ENCODE assay signal across 8 cellular contexts in the genomic region with DNA sequence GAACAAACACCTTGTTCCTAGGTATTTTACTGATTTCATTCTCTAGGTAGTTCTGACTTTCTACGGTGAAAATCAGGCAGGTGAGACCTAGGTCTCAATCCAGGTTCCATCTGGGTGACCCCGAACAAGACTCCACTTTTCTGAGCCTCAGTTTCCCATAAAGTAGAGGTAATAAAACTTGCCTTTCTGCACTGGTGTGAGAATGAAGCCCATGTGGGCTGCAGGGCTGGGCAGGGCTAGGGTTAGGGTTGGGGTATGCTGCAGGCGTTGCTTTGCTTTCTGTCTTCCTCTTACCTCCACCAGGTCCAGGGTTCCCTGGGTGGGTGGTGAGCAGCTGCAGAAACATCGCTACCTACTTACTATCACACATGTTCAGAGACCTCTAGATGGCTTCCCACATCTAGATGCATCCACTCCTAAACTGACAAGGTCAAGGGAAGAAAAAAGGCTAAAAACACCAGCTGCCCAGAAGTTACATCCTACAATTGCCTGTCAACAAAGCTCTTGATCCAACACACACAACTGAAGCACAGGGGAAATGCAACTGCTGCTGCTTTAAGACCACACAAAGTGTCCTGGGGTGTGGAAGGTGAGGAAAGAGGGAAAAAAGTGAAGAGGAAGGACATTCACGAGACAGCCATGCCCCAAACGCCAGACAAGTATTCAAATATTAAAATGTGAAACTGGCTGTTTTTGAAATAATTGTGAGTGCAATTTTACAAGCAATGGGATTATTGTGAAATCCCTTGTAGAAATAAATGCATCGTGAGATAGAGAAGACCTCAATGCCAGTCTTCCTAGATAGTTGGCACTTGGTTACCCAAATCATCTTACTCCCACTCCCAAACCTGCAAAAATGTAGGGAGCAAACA. TPM values are rescaled to one million over a fixed set of nuclear protein-coding genes. Genes with fewer than 3 reads are reported as not detected.
DNase-seq lines count a peak whose midpoint lies in the region; ATAC-seq, FAIRE-seq and TF ChIP-seq lines count a peak whose summit lies in the region.

No MANE protein-coding gene starts in this region.

- H3K27me3 Mint-ChIP-seq in CD8-positive, alpha-beta T cell (ENCODE audit: low read depth) = no peaks in the 10 kb centered on the region
- no peaks in the 10 kb centered on the region for H3K27me3 Mint-ChIP-seq in mesothelial cell of epicardium (ENCODE audit: low read depth)
- H3K27me3 Mint-ChIP-seq in MCF 10A (ENCODE audit: insufficient read depth, unreplicated experiment) = no peaks in the 10 kb centered on the region

- CTCF ChIA-PET in CD8-positive, alpha-beta T cell (lab: Charles Lee) = interaction anchor here (0.6 to 3.3 kb wide), 2 partner anchors 14 to 49 kb away, joined by 3 to 22 read pairs; no protein-coding TSS in a partner anchor
- CTCF ChIA-PET in H1 (lab: Charles Lee; ENCODE audit: partially characterized antibody) (interaction anchor here (1.2 to 1.3 kb wide), 3 partner anchors 10 to 366 kb away, joined by 3 to 5 read pairs (median 3); no protein-coding TSS in a partner anchor), MCF 10A (lab: Yijun Ruan, JAX) (no interaction called here)

- no TSS peak for BruUV-seq in MCF 10A (replicated peaks; lab: Mats Ljungman, UMichigan)

- no peak for ATAC-seq in CD8-positive, alpha-beta T cell
- peak; percentile 16 for ATAC-seq in sciatic nerve

- H3K79me2 ChIP-seq in OCI-LY3 (ENCODE audit: low read length) (peaks cover 29% of the 10 kb centered on the region), H1 (ENCODE audit: control insufficient read depth in 1 of 2, insufficient read depth in 2 of 2, low read length in 2 of 2) (no peaks in the 10 kb centered on the region)

- peaks cover 92% of the 10 kb centered on the region for H3K4me1 Mint-ChIP-seq in CD8-positive, alpha-beta T cell (ENCODE audit: low read depth)
- H3K4me1 Mint-ChIP-seq in mesothelial cell of epicardium (peaks cover 35% of the 10 kb centered on the region), MCF 10A (ENCODE audit: insufficient read depth, unreplicated experiment) (peaks cover 22% of the 10 kb centered on the region)

- no peak overlapping the region for H2BK5ac ChIP-seq in H1 (ENCODE audit: low read depth, low read length)

- no peaks in the 10 kb centered on the region for H3K27me3 ChIP-seq in CD8-positive, alpha-beta T cell (ENCODE audit: insufficient read depth, low read length)
- H3K27me3 ChIP-seq in OCI-LY3 (ENCODE audit: low read depth, low read length) (no peaks in the 10 kb centered on the region), H1 (replicated peaks in 1 of 4; ENCODE audit: control insufficient read depth in 3 of 4, extremely low read depth in 1 of 4, insufficient read depth in 3 of 4, low read length in 3 of 4) (no peaks in the 10 kb centered on the region)

- H3K9me3 ChIP-seq in CD8-positive, alpha-beta T cell (ENCODE audit: low read length) = no peaks in the 10 kb centered on the region
- H3K9me3 ChIP-seq in OCI-LY3 (ENCODE audit: insufficient read depth, low read length) (no peaks in the 10 kb centered on the region), H1 (ENCODE audit: insufficient read depth in 2 of 2, low read depth in 1 of 2, low read length in 1 of 2) (no peaks in the 10 kb centered on the region)

- no peak overlapping the region for H2BK15ac ChIP-seq in H1 (ENCODE audit: low read length)

- peaks cover 2% of the 10 kb centered on the region; the same call in 1 of the 2 replicates for H3K79me1 ChIP-seq in H1 (ENCODE audit: low read depth, low read length)

- H4K20me1 ChIP-seq in OCI-LY3 (ENCODE audit: insufficient read depth, low read length) (peaks cover 17% of the 10 kb centered on the region), H1 (replicated peaks in 1 of 2; ENCODE audit: control insufficient read depth in 1 of 2, insufficient read depth in 2 of 2, low read length in 2 of 2) (no peaks in the 10 kb centered on the region)

- H3K9ac ChIP-seq in OCI-LY3 (ENCODE audit: low read length) (peak overlapping the region; percentile 7; the same call in 1 of the 2 replicates), H1 (replicated peaks in 1 of 4; ENCODE audit: extremely low read depth in 1 of 4, low read depth in 3 of 4, low read length in 3 of 4) (no peak overlapping the region)

- no peak overlapping the region for H2AK5ac ChIP-seq in H1 (ENCODE audit: low read depth, low read length)

- no peak overlapping the region for H4K5ac ChIP-seq in H1 (ENCODE audit: insufficient read length, low read depth, low read length)

- peak in 1 of 7 experiments; percentile 46 for DNase-seq in CD8-positive, alpha-beta T cell
- no peak for DNase-seq in H1 (ENCODE audit: low read depth in 1 of 2, low spot score in 2 of 2)
- DNase-seq in sciatic nerve (ENCODE audit: low spot score) = no peak
- no peak for DNase-seq in T-helper 9 cell
- DNase-seq in mesothelial cell of epicardium (ENCODE audit: low spot score in 2 of 2, unreplicated experiment in 2 of 2) = no peak
- no peak for DNase-seq in MCF 10A (ENCODE audit: unreplicated experiment)
- no peak for DNase-seq in T1000 (lab: John Stamatoyannopoulos, UW)

- no peak overlapping the region for H3K14ac ChIP-seq in H1 (ENCODE audit: insufficient read length)

- POLR2A ChIA-PET in CD8-positive, alpha-beta T cell (lab: Charles Lee) = interaction anchor here (2.2 to 8.6 kb wide), 2 partner anchors 15 to 23 kb away, joined by 12 to 63 read pairs; a partner anchor contains a TSS
- POLR2A ChIA-PET in H1 (lab: Charles Lee; ENCODE audit: partially characterized antibody) (interaction anchor here (0.6 to 1.7 kb wide), 2 partner anchors 12 to 109 kb away, joined by 3 to 4 read pairs; no protein-coding TSS in a partner anchor), MCF 10A (lab: Yijun Ruan, JAX) (interaction anchor here (0.6 kb wide), 1 partner anchor 11 kb away, joined by 3 read pairs; no protein-coding TSS in a partner anchor)

- no peak overlapping the region for H2AFZ ChIP-seq in OCI-LY3 (ENCODE audit: low read depth, low read length)
- H2AFZ ChIP-seq in H1 (ENCODE audit: low read length) = no peak overlapping the region

- no peaks in the 10 kb centered on the region for H3K23me2 ChIP-seq in H1 (ENCODE audit: low read depth, low read length)

- no peak for FAIRE-seq in H1 (lab: Jason Lieb, UNC)

- no peak overlapping the region for H3K56ac ChIP-seq in H1 (replicated peaks; ENCODE audit: insufficient read length, low read depth, low read length)

- H3K23ac ChIP-seq in H1 (ENCODE audit: insufficient read length) = no peak overlapping the region

- no peak for TF ChIP-seq EP300 in H1 (IDR thresholded peaks at IDR 0.05; ENCODE audit: borderline replicate concordance in 1 of 2, low read depth in 2 of 2, low read length in 2 of 2)

- H2BK12ac ChIP-seq in H1 (ENCODE audit: low read depth, low read length) = no peak overlapping the region

- peaks cover 52% of the 10 kb centered on the region for H3K36me3 Mint-ChIP-seq in CD8-positive, alpha-beta T cell
- peaks cover 3% of the 10 kb centered on the region for H3K36me3 Mint-ChIP-seq in mesothelial cell of epicardium
- peaks cover 20% of the 10 kb centered on the region for H3K36me3 Mint-ChIP-seq in MCF 10A (ENCODE audit: insufficient read depth, unreplicated experiment)

- no peak overlapping the region for H4K8ac ChIP-seq in H1 (ENCODE audit: extremely low read depth, insufficient read depth, low read length)

- H3K4ac ChIP-seq in H1 (replicated peaks; ENCODE audit: insufficient read length, low read depth, low read length) = no peak overlapping the region

- H3K36me3 ChIP-seq in CD8-positive, alpha-beta T cell (ENCODE audit: insufficient read depth, low read length) = peaks cover 3% of the 10 kb centered on the region
- H3K36me3 ChIP-seq in OCI-LY3 (replicated peaks; ENCODE audit: low read depth, low read length) (peaks cover 31% of the 10 kb centered on the region), H1 (ENCODE audit: control insufficient read depth in 2 of 4, insufficient read depth in 4 of 4, low read length in 3 of 4) (no peaks in the 10 kb centered on the region)

- H3K27ac Mint-ChIP-seq in CD8-positive, alpha-beta T cell = peak overlapping the region; percentile 94
- H3K27ac Mint-ChIP-seq in mesothelial cell of epicardium (no peak overlapping the region), MCF 10A (ENCODE audit: low read depth, unreplicated experiment) (no peak overlapping the region)

- no peak for TF ChIP-seq RAD21 in H1 (IDR thresholded peaks at IDR 0.05 in 1 of 2, conservative IDR thresholded peaks at IDR 0.05 in 1 of 2; ENCODE audit: low read depth in 2 of 2, low read length in 2 of 2)

- no peak overlapping the region for H3K27ac ChIP-seq in CD8-positive, alpha-beta T cell (ENCODE audit: low read depth, low read length)
- H3K27ac ChIP-seq in OCI-LY3 (ENCODE audit: low read length) = peak overlapping the region; percentile 55
- H3K27ac ChIP-seq in H1 (ENCODE audit: low read depth, low read length) = no peak overlapping the region

- H3K4me3 Mint-ChIP-seq in CD8-positive, alpha-beta T cell = peak overlapping the region; percentile 17
- H3K4me3 Mint-ChIP-seq in mesothelial cell of epicardium (no peak overlapping the region), MCF 10A (ENCODE audit: unreplicated experiment) (no peak overlapping the region)

- H3K4me2 ChIP-seq in OCI-LY3 (ENCODE audit: low read length) (peak overlapping the region; percentile 69), H1 (ENCODE audit: insufficient read depth in 1 of 2, low read depth in 2 of 2, low read length in 2 of 2) (no peak overlapping the region)

- H3K18ac ChIP-seq in H1 (ENCODE audit: extremely low read depth, low read length) = no peak overlapping the region

- H3K9me3 Mint-ChIP-seq in CD8-positive, alpha-beta T cell = no peaks in the 10 kb centered on the region
- H3K9me3 Mint-ChIP-seq in mesothelial cell of epicardium (no peaks in the 10 kb centered on the region), MCF 10A (ENCODE audit: unreplicated experiment) (no peaks in the 10 kb centered on the region)

- no peak for TF ChIP-seq POLR2A in H1 (IDR thresholded peaks at IDR 0.05; ENCODE audit: control extremely low read depth in 1 of 2, low read depth in 2 of 2, low read length in 2 of 2)

- no peak overlapping the region for H3K4me3 ChIP-seq in CD8-positive, alpha-beta T cell (ENCODE audit: low read depth, low read length)
- H3K4me3 ChIP-seq in OCI-LY3 (ENCODE audit: low read length) (peak overlapping the region; percentile 44), H1 (ENCODE audit: extremely low read depth in 1 of 4, insufficient read depth in 2 of 4, low read depth in 3 of 4, low read length in 4 of 4) (no peak overlapping the region)

- intact Hi-C loops in CD8-positive, alpha-beta T cell (cut with DNase I, micrococcal nuclease) = loop anchor here in 1 of 2 experiments (10.0 kb wide), 1 partner anchor 284 kb away; a partner anchor contains a TSS
- intact Hi-C loops in sciatic nerve (cut with DNase I) = no loop called here
- intact Hi-C loops in MCF 10A (cut with micrococcal nuclease) = no loop called here

- H2BK20ac ChIP-seq in H1 (ENCODE audit: low read length) = no peak overlapping the region

- peaks cover 77% of the 10 kb centered on the region for H3K4me1 ChIP-seq in CD8-positive, alpha-beta T cell (ENCODE audit: insufficient read depth, low read length)
- H3K4me1 ChIP-seq in OCI-LY3 (ENCODE audit: low read length) = peaks cover 48% of the 10 kb centered on the region
- peaks cover 0 to 9% (median 0%) of the 10 kb centered on the region in 4 experiments; a peak in 3 of 7 replicates for H3K4me1 ChIP-seq in H1 (replicated peaks in 1 of 4; ENCODE audit: control insufficient read depth in 3 of 4, insufficient read depth in 4 of 4, low read length in 3 of 4)

- TF ChIP-seq CTCF in CD8-positive, alpha-beta T cell (IDR thresholded peaks at IDR 0.05) = no peak
- TF ChIP-seq CTCF in OCI-LY3 (IDR thresholded peaks at IDR 0.05; ENCODE audit: low read depth, low read length) (no peak), H1 (IDR thresholded peaks at IDR 0.05; ENCODE audit: control extremely low read depth in 1 of 3, insufficient read depth in 1 of 3, low read depth in 1 of 3, low read length in 3 of 3) (no peak), mesothelial cell of epicardium (IDR thresholded peaks at IDR 0.05; ENCODE audit: unreplicated experiment) (no peak), MCF 10A (IDR thresholded peaks at IDR 0.05; ENCODE audit: unreplicated experiment) (no peak)

- peak overlapping the region; percentile 5 for H4K91ac ChIP-seq in H1 (replicated peaks; ENCODE audit: insufficient read length, low read length)

- 92% methylated on average over 7 of the region's 7 CpGs; no CpG with 5 or more reads in 1 of the 2 experiments for WGBS in H1 (ENCODE audit: extremely low coverage in 1 of 2, insufficient coverage in 1 of 2, insufficient read length in 1 of 2, insufficient replicate concordance in 2 of 2, low coverage in 1 of 2, low lambda C conversion rate in 2 of 2, missing lambda C conversion rate in 1 of 2), 2 experiments

- no peak overlapping the region for H2BK120ac ChIP-seq in H1 (replicated peaks; ENCODE audit: low read depth, low read length)

RNA-seq across cellular contexts. Expression of a gene that starts 23.5 kb away (rescaled TPM):
- total RNA-seq in CD8-positive, alpha-beta T cell = 10 to 100 TPM; 67.9 to 70.7 TPM
- 19.2 and 19.3 TPM in 2 replicates for total RNA-seq in H1 (2021; fragmentation: NEBNext Ultra II Directional; extraction: Animal tissue kit (Norgen Biotek cat#: 25700))
- 6.8 and 7.7 TPM in 2 replicates for polyA plus RNA-seq in H1 (2011; rRNA removed)
- 8.9 TPM for polyA plus RNA-seq in H1 (2011; cell fraction: cytosol; rRNA removed)
- polyA plus RNA-seq in H1 (2011; cell fraction: nucleus; rRNA removed) = 14.2 TPM
- polyA plus RNA-seq in H1 (2012, experiment 1 of 2) = 6.1 to 8.2 TPM (median 7.4 TPM) in 4 replicates
- polyA plus RNA-seq in H1 (2012, experiment 2 of 2) = 2.2 TPM
- 13.3 TPM for polyA plus RNA-seq in H1 (2013, experiment 1 of 2)
- 12.9 TPM for polyA plus RNA-seq in H1 (2013, experiment 2 of 2)
- 13.3 and 15.9 TPM in 2 replicates for polyA minus RNA-seq in H1 (2011; rRNA and poly(A)+ RNA removed)
- polyA minus RNA-seq in H1 (2011; cell fraction: cytosol; rRNA and poly(A)+ RNA removed) = 16.8 TPM
- 11.4 TPM for polyA minus RNA-seq in H1 (2011; cell fraction: nucleus; rRNA and poly(A)+ RNA removed)
- total RNA-seq in sciatic nerve = 2,463 TPM
- 19.1 to 20.8 TPM (median 20.6 TPM) in 3 replicates for total RNA-seq in mesothelial cell of epicardium
- total RNA-seq in MCF 10A (2022) = 31.6 and 31.7 TPM in 2 replicates

Comparison
In these comparisons a context has a peak if more than half of its experiments do, and no peak if none do; other contexts are left out.
1. RNA of a gene that starts 23.5 kb away (total RNA-seq): 2,463 TPM in sciatic nerve (single experiment); 67.9 to 70.7 TPM in CD8-positive, alpha-beta T cell, 31.6 to 31.7 TPM in MCF 10A, 19.1 to 20.8 TPM in mesothelial cell of epicardium and 19.2 to 19.3 TPM in H1; every median in the first group is over 10 times any median in the second.